ENCODE assay signal across 21 cellular contexts in genomic region chrY:13023607-13024006, GRCh38.
"Had no signal": no experiment of that assay in that cellular context is flagged by ENCODE, and none has a peak within 500 bp of the region (broad histone marks: within the 10 kb centered on the region; RNA-seq: fewer than 3 reads in every experiment).

No MANE protein-coding gene starts in this region.

- ATAC-seq: natural killer cell; psoas muscle; right cardiac atrium; right lobe of liver; stimulated activated effector memory CD8-positive, alpha-beta T cell treated with anti-CD3 and anti-CD28 coated beads, Interleukin-12 subunit alpha, Interleukin-12 subunit beta, amount 100 ng/mL, for 72 hours; stimulated activated naive B cell treated with anti-CD40 and anti-IgM and Interleukin-4, amounts not matched to agents 10 μg/mL and 1 μg/mL and 100 μg/mL, for 72 hours had no signal

- FAIRE-seq: small intestine, urothelium cell line had no signal

- DNase-seq: natural killer cell; occipital lobe; ovary; posterior cingulate gyrus; psoas muscle; right cardiac atrium; right lobe of liver; sigmoid colon; small intestine; stimulated activated CD4-positive, alpha-beta T cell treated with anti-CD3 and anti-CD28 coated beads, Interleukin-15, amount 100 ng/mL, for 24 hours; stimulated activated CD4-positive, alpha-beta T cell treated with anti-CD3 and anti-CD28 coated beads, Interleukin-2, amount 100 ng/mL, for 24 hours; stimulated activated CD4-positive, alpha-beta T cell treated with anti-CD3 and anti-CD28 coated beads, Interleukin-2, amount 100 ng/mL, for 48 hours; stimulated activated CD4-positive, alpha-beta T cell treated with anti-CD3 and anti-CD28 coated beads, Interleukin-4, amount 100 ng/mL, for 24 hours; stimulated activated naive B cell treated with anti-CD40 and anti-IgM and Interleukin-4, amounts not matched to agents 10 μg/mL and 1 μg/mL and 100 μg/mL, for 72 hours; stimulated activated naive CD4-positive, alpha-beta T cell treated with Interleukin-2 at 50 U/mL for 16 hours; stomach; thyroid gland; trophoblast cell; upper lobe of left lung had no signal
